In the genomic region with DNA sequence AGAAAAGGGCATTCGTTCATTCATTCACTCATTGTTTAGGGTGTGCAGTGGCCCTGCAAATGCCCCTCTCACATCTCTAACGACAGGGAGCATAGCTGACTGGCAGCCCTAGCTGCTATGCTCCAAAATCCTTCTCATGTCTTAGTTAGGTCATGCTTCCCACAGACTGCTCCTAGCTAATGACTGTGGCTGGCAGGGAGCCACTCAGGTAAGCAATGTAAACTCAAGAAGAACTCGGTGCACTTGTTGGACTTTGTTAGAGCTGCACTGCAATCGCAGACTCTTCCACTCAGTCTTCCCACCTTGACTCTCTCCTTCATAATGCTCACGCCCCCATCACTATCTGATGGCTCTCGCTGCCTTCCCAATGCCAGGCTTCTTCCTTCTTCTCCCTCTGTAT, we compare ENCODE assay signal across 9 cellular contexts. TPM values are rescaled to one million over a fixed set of nuclear protein-coding genes. Genes with fewer than 3 reads are reported as not detected.
DNase-seq lines count a peak whose midpoint lies in the region; ATAC-seq and TF ChIP-seq lines count a peak whose summit lies in the region.
"Had no signal": no experiment of that assay in that cellular context is flagged by ENCODE, and none has a peak within 500 bp of the region (broad histone marks: within the 10 kb centered on the region; RNA-seq: fewer than 3 reads in every experiment).

No MANE protein-coding gene starts in this region.

- H3K4me1 ChIP-seq in DND-41 (ENCODE audit: insufficient read depth, low read length) (peaks cover 35% of the 10 kb centered on the region), osteoblast (ENCODE audit: insufficient read depth, low read length) (no peaks in the 10 kb centered on the region)
- H3K4me1 ChIP-seq in effector memory CD4-positive, alpha-beta T cell (ENCODE audit: control insufficient read depth, insufficient read depth, low read length, poor library complexity, severe bottlenecking) = no peaks in the 10 kb centered on the region

- H4K20me1 ChIP-seq in DND-41 (ENCODE audit: insufficient read depth, low read length) (no peaks in the 10 kb centered on the region), osteoblast (ENCODE audit: insufficient read depth, low read length) (no peaks in the 10 kb centered on the region)

- H3K36me3 ChIP-seq in DND-41 (ENCODE audit: insufficient read depth, low read length) (no peaks in the 10 kb centered on the region), osteoblast (ENCODE audit: insufficient read depth, low read length) (no peaks in the 10 kb centered on the region)
- H3K36me3 ChIP-seq in effector memory CD4-positive, alpha-beta T cell (ENCODE audit: control insufficient read depth, insufficient read depth, low read length) = no peaks in the 10 kb centered on the region

- H3K27me3 ChIP-seq in DND-41 (ENCODE audit: insufficient read depth, low read length, poor library complexity) (no peaks in the 10 kb centered on the region), osteoblast (ENCODE audit: insufficient read depth, low read length) (peaks cover 4% of the 10 kb centered on the region)
- no peaks in the 10 kb centered on the region for H3K27me3 ChIP-seq in effector memory CD4-positive, alpha-beta T cell (replicated peaks; ENCODE audit: control insufficient read depth, insufficient read depth, low read length, poor library complexity, severe bottlenecking)

- DNase-seq in DND-41 (peak; percentile 7), NCI-H345 treated with DMSO at 0.1 percent for 48 hours (lab: John Stamatoyannopoulos, UW; ENCODE audit: unreplicated experiment) (peak; percentile 9), osteoblast (ENCODE audit: insufficient read length, low spot score, missing footprints) (no peak), AG20443 (ENCODE audit: low spot score) (no peak), 8988T (no peak), NOMO-1 treated with dmso at 0.1 percent for 144 hours (lab: John Stamatoyannopoulos, UW; ENCODE audit: unreplicated experiment) (no peak)
- no peak for DNase-seq in effector memory CD4-positive, alpha-beta T cell

- H3K79me2 ChIP-seq in DND-41 (ENCODE audit: insufficient read depth, low read length) (no peaks in the 10 kb centered on the region), osteoblast (ENCODE audit: insufficient read depth, low read length) (no peaks in the 10 kb centered on the region)

- H2AFZ ChIP-seq in DND-41 (ENCODE audit: low read depth, low read length) = peak overlapping the region; percentile 85
- peak overlapping the region; percentile 97 for H2AFZ ChIP-seq in osteoblast (ENCODE audit: low read length)

- H3K4me2 ChIP-seq in DND-41 (ENCODE audit: insufficient read depth, low read length) (peak overlapping the region; percentile 51; the same call in 1 of the 2 replicates), osteoblast (ENCODE audit: insufficient read depth, low read length) (peak overlapping the region; percentile 90)

- H3K9ac ChIP-seq in DND-41 (ENCODE audit: low read depth, low read length) = peak overlapping the region; percentile 20

- no peak for ATAC-seq in DND-41 (ENCODE audit: insufficient read depth, low read depth)
- ATAC-seq in HG02798 (IDR thresholded peaks at IDR 0.05; ENCODE audit: poor library complexity, unreplicated experiment) = no peak

- TF ChIP-seq CTCF in DND-41 (IDR thresholded peaks at IDR 0.05; ENCODE audit: borderline replicate concordance, extremely low read depth, low read length, poor library complexity, severe bottlenecking) = no peak
- no peak for TF ChIP-seq CTCF in osteoblast (IDR thresholded peaks at IDR 0.05; ENCODE audit: extremely low read depth, low read depth, low read length)

- H3K27ac ChIP-seq in DND-41 (ENCODE audit: low read length) (peak overlapping the region; percentile 73), osteoblast (ENCODE audit: low read depth, low read length) (no peak overlapping the region)
- no peak overlapping the region for H3K27ac ChIP-seq in effector memory CD4-positive, alpha-beta T cell (ENCODE audit: insufficient read depth, low read length, poor library complexity, severe bottlenecking)

- peaks cover 5% of the 10 kb centered on the region for H3K9me3 ChIP-seq in DND-41 (ENCODE audit: insufficient read depth, low read length, severe bottlenecking)
- no peaks in the 10 kb centered on the region for H3K9me3 ChIP-seq in effector memory CD4-positive, alpha-beta T cell (ENCODE audit: control insufficient read depth, low read length)
- no peaks in the 10 kb centered on the region for H3K9me3 ChIP-seq in osteoblast (ENCODE audit: low read depth, low read length)

- H3K4me3 ChIP-seq in DND-41 (ENCODE audit: low read depth in 1 of 2, low read length in 2 of 2) (no peak overlapping the region), osteoblast (ENCODE audit: insufficient read depth, low read length) (peak overlapping the region; percentile 66)
- H3K4me3 ChIP-seq in effector memory CD4-positive, alpha-beta T cell (ENCODE audit: insufficient read depth, low read depth, low read length, poor library complexity, severe bottlenecking) = peak overlapping the region; percentile 23

RNA-seq across cellular contexts. Expression of a gene that starts 24.1 kb away (rescaled TPM):
- not detected in 2 replicates for total RNA-seq in osteoblast

RNA-seq across cellular contexts. Expression of a gene that starts 40.7 kb away (rescaled TPM):
- not detected in 2 replicates for total RNA-seq in osteoblast

RNA-seq across cellular contexts. Expression of a gene that starts 49.3 kb away (rescaled TPM):
- total RNA-seq in osteoblast = not detected in 2 replicates
- total RNA-seq: mesothelial cell of epicardium had no signal

Comparison
In these comparisons a context has a peak if more than half of its experiments do, and no peak if none do; other contexts are left out.
1. DNase-seq: peak in DND-41 (single experiment) and NCI-H345 treated with DMSO at 0.1 percent for 48 hours (single experiment); none in effector memory CD4-positive, alpha-beta T cell (0 of 3), osteoblast (single experiment), AG20443 (single experiment), 8988T (single experiment) and NOMO-1 treated with dmso at 0.1 percent for 144 hours (single experiment).
2. H3K4me3 ChIP-seq: peak in effector memory CD4-positive, alpha-beta T cell (single experiment) and osteoblast (single experiment); none in DND-41 (0 of 2).